In the genomic region with DNA sequence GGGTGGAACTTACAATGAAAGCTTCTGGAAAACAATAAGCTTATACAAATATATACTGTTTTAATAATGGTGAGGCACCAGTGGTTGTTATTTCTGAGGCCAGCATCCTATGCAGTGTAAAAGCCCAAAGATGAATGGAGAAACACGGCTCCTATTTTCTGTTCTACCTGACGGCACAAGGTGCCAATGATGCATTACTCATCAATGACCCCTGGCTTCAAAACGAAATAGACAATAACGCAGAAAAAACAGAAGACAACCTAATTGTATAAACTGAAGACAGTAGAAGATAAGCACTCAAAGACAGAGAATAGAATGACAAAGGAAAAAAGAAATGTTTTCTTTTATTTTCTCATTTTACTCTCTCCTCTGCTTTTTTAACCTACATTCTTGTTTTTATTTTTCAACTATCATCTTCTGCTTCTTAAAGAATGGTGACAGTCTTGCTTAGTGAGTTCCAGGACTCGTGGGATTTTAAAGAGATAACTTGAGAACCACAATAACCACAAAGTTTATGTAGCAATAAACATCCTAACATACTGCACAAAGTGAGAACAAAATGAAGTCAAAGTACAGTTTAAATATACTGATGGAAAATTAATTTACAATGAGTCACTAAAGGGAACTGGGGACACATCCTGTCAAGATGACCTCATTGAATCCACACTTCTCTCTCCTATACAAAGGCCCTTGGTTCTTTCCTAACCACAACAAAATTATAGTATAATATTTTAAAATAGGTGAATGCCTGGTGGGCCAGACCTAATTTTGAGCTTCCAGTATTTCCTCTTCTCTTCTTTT, we compare ENCODE assay signal across 10 cellular contexts.
A peak's percentile ranks its signal among the peaks of the same experiment; 100 is the strongest.
DNase-seq lines count a peak whose midpoint lies in the region; ATAC-seq, FAIRE-seq and TF ChIP-seq lines count a peak whose summit lies in the region.
"Had no signal": no experiment of that assay in that cellular context is flagged by ENCODE, and none has a peak within 500 bp of the region (broad histone marks: within the 10 kb centered on the region; RNA-seq: fewer than 3 reads in every experiment).

No MANE protein-coding gene starts in this region.

- H3K4me3 Mint-ChIP-seq in activated T-helper 17 cell treated with anti-CD3 and anti-CD28 coated beads, Interleukin-2, amount 50 U/mL, for 72 hours = no peak overlapping the region
- no peak overlapping the region for H3K4me3 Mint-ChIP-seq in glutamatergic neuron (ENCODE audit: unreplicated experiment)
- H3K4me3 Mint-ChIP-seq: activated naive CD4-positive, alpha-beta T cell treated with anti-CD3 and anti-CD28 coated beads, Interleukin-2, amount 50 U/mL, for 24 hours had no signal

- no peaks in the 10 kb centered on the region for H3K9me3 ChIP-seq in ascending aorta

- no peak overlapping the region for H3K27ac Mint-ChIP-seq in activated T-helper 17 cell treated with anti-CD3 and anti-CD28 coated beads, Interleukin-2, amount 50 U/mL, for 72 hours
- H3K27ac Mint-ChIP-seq in glutamatergic neuron (ENCODE audit: unreplicated experiment) = no peak overlapping the region
- H3K27ac Mint-ChIP-seq: activated naive CD4-positive, alpha-beta T cell treated with anti-CD3 and anti-CD28 coated beads, Interleukin-2, amount 50 U/mL, for 24 hours had no signal

- no peak overlapping the region for H3K27ac ChIP-seq in ascending aorta

- TF ChIP-seq CTCF in AG09309 (IDR thresholded peaks at IDR 0.05; ENCODE audit: control insufficient read depth, insufficient read depth, low read depth, low read length, missing control alignments) = no peak
- no peak for TF ChIP-seq CTCF in glutamatergic neuron (IDR thresholded peaks at IDR 0.05; ENCODE audit: partially characterized antibody, unreplicated experiment)
- TF ChIP-seq CTCF in ascending aorta (IDR thresholded peaks at IDR 0.05) = no peak

- peak; percentile 65 for DNase-seq in AG09309 (ENCODE audit: low read depth)
- peak; percentile 3 for DNase-seq in Jurkat, Clone E6-1 (ENCODE audit: low read depth, low spot score)
- DNase-seq in NCI-H1048 (lab: John Stamatoyannopoulos, UW) = no peak
- DNase-seq in glutamatergic neuron = no peak
- no peak for DNase-seq in ascending aorta (ENCODE audit: low spot score in 2 of 2)

- FAIRE-seq in islet of Langerhans (lab: Jason Lieb, UNC) = peak; percentile 21
- FAIRE-seq: G401.6 had no signal

- no peaks in the 10 kb centered on the region for H3K9me3 Mint-ChIP-seq in activated T-helper 17 cell treated with anti-CD3 and anti-CD28 coated beads, Interleukin-2, amount 50 U/mL, for 72 hours
- H3K9me3 Mint-ChIP-seq in glutamatergic neuron (ENCODE audit: unreplicated experiment) = no peaks in the 10 kb centered on the region
- H3K9me3 Mint-ChIP-seq: activated naive CD4-positive, alpha-beta T cell treated with anti-CD3 and anti-CD28 coated beads, Interleukin-2, amount 50 U/mL, for 24 hours had no signal

- H3K4me1 Mint-ChIP-seq in activated T-helper 17 cell treated with anti-CD3 and anti-CD28 coated beads, Interleukin-2, amount 50 U/mL, for 72 hours = no peaks in the 10 kb centered on the region
- H3K4me1 Mint-ChIP-seq in glutamatergic neuron (ENCODE audit: low read depth, unreplicated experiment) = no peaks in the 10 kb centered on the region

- ATAC-seq in activated T-helper 17 cell treated with anti-CD3 and anti-CD28 coated beads, Interleukin-2, amount 50 U/mL, for 72 hours (replicated peaks) = peak; percentile 74
- ATAC-seq in GM21381 (IDR thresholded peaks at IDR 0.05; ENCODE audit: unreplicated experiment) = no peak

- H3K4me1 ChIP-seq in ascending aorta = peaks cover 0 to 5% of the 10 kb centered on the region in 2 donors

- no peaks in the 10 kb centered on the region for H3K27me3 Mint-ChIP-seq in activated T-helper 17 cell treated with anti-CD3 and anti-CD28 coated beads, Interleukin-2, amount 50 U/mL, for 72 hours
- no peaks in the 10 kb centered on the region for H3K27me3 Mint-ChIP-seq in glutamatergic neuron (ENCODE audit: unreplicated experiment)
- H3K27me3 Mint-ChIP-seq: activated naive CD4-positive, alpha-beta T cell treated with anti-CD3 and anti-CD28 coated beads, Interleukin-2, amount 50 U/mL, for 24 hours had no signal

- no peaks in the 10 kb centered on the region for H3K36me3 Mint-ChIP-seq in activated T-helper 17 cell treated with anti-CD3 and anti-CD28 coated beads, Interleukin-2, amount 50 U/mL, for 72 hours (ENCODE audit: low read depth)
- no peaks in the 10 kb centered on the region for H3K36me3 Mint-ChIP-seq in glutamatergic neuron (ENCODE audit: unreplicated experiment)
- H3K36me3 Mint-ChIP-seq: activated naive CD4-positive, alpha-beta T cell treated with anti-CD3 and anti-CD28 coated beads, Interleukin-2, amount 50 U/mL, for 24 hours had no signal

- H3K4me3 ChIP-seq in AG09309 (ENCODE audit: control insufficient read depth, low read depth, low read length) (no peak overlapping the region), ascending aorta (no peak overlapping the region)
- no peak overlapping the region for H3K4me3 ChIP-seq in Jurkat, Clone E6-1 (ENCODE audit: low read length)

- H3K27me3 ChIP-seq in ascending aorta = no peaks in the 10 kb centered on the region

- intact Hi-C loops in ascending aorta (cut with DNase I) = no loop called here

- no peaks in the 10 kb centered on the region for H3K36me3 ChIP-seq in ascending aorta

Comparison
In these comparisons a context has a peak if more than half of its experiments do, and no peak if none do; other contexts are left out.
1. DNase-seq: peak in AG09309 (single experiment) and Jurkat, Clone E6-1 (single experiment); none in NCI-H1048 (single experiment), glutamatergic neuron (single experiment) and ascending aorta (0 of 2).